29 cellular contexts compared by ENCODE assay signal in the genomic region with DNA sequence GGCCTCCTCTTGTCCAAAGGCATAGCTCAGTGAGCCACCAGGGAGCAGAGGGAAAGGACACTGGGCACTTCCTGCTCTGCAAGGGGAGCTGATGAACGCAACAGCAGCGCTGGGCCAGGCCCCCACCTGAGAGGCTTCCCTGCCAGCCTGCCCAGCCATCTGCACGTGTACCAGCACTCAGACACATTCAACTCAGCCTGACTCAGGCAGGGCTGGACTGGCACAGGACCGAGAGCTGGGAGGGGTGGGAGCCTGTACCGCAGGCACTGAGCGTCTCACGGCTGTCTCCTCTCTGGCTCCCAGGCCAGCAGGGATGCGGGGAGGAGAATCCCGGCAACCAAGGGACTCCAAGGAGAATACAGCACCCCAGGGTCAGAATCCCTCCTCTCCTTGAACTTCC.
"Had no signal": no experiment of that assay in that cellular context is flagged by ENCODE, and none has a peak within 500 bp of the region (broad histone marks: within the 10 kb centered on the region; RNA-seq: fewer than 3 reads in every experiment).

No MANE protein-coding gene starts in this region.

- H2AFZ ChIP-seq: neural progenitor cell had no signal

- H3K27me3 ChIP-seq: left lung, neural progenitor cell, ovary, stomach, suprapubic skin, upper lobe of right lung had no signal

- H3K27ac ChIP-seq: left lung, neural progenitor cell, ovary, prostate gland, skin epidermis, stomach, suprapubic skin, thoracic aorta, tibial artery, upper lobe of right lung had no signal

- DNase-seq: immature natural killer cell; kidney; left colon; left lung; mesendoderm; naive B cell; natural killer cell; nephron progenitor cell; ovary; retina; right cardiac atrium; stimulated activated CD4-positive, alpha-beta T cell treated with anti-CD3 and anti-CD28 coated beads, Interleukin-12 subunit alpha, Interleukin-12 subunit beta, amount 100 ng/mL, for 4 hours; stimulated activated CD4-positive, alpha-beta T cell treated with anti-CD3 and anti-CD28 coated beads, Interleukin-15, amount 100 ng/mL, for 24 hours; stimulated activated CD4-positive, alpha-beta T cell treated with anti-CD3 and anti-CD28 coated beads, Interleukin-2, amount 100 ng/mL, for 24 hours; stimulated activated CD4-positive, alpha-beta T cell treated with anti-CD3 and anti-CD28 coated beads, Interleukin-4, amount 100 ng/mL, for 1 hour; stimulated activated naive B cell treated with anti-CD40 and anti-IgM and Interleukin-4, amounts not matched to agents 10 μg/mL and 1 μg/mL and 100 μg/mL, for 72 hours; stimulated activated naive CD8-positive, alpha-beta T cell treated with anti-CD3 and anti-CD28 coated beads, Interleukin-15, Interleukin-2, amounts not matched to agents 100 U/mL and 50 U/mL, for 24 hours; stomach; tibial artery; trophoblast cell; upper lobe of right lung had no signal

- H3K9me3 ChIP-seq: left lung, ovary, prostate gland, stomach, suprapubic skin, thoracic aorta, tibial artery, upper lobe of right lung had no signal

- H3K4me1 ChIP-seq: left lung, neural progenitor cell, prostate gland, suprapubic skin, tibial artery, upper lobe of right lung had no signal

- H3K36me3 ChIP-seq: left lung, neural progenitor cell, ovary, prostate gland, suprapubic skin, thoracic aorta, tibial artery, upper lobe of right lung had no signal

- H3K4me2 ChIP-seq: neural progenitor cell had no signal

- H3K9ac ChIP-seq: neural progenitor cell had no signal

- FAIRE-seq: islet of Langerhans, kidney, urothelium cell line had no signal

- H3K4me3 ChIP-seq: left lung, lung, neural progenitor cell, ovary, prostate gland, skin epidermis, stomach, suprapubic skin, thoracic aorta, tibial artery, upper lobe of right lung had no signal
